In genomic region chr15:74120426-74120825, GRCh38 we compare ENCODE assay signal across 20 cellular contexts. TPM values are rescaled to one million over a fixed set of nuclear protein-coding genes. Genes with fewer than 3 reads are reported as not detected.
DNase-seq lines count a peak whose midpoint lies in the region; ATAC-seq and TF ChIP-seq lines count a peak whose summit lies in the region.
"Had no signal": no experiment of that assay in that cellular context is flagged by ENCODE, and none has a peak within 500 bp of the region (broad histone marks: within the 10 kb centered on the region; RNA-seq: fewer than 3 reads in every experiment).

No MANE protein-coding gene starts in this region.

- H3K27me3 Mint-ChIP-seq in memory B cell = no peaks in the 10 kb centered on the region
- H3K27me3 Mint-ChIP-seq: B cell had no signal

- H3K27me3 ChIP-seq in WERI-Rb-1 (ENCODE audit: insufficient read depth, low read depth, severe bottlenecking) = no peaks in the 10 kb centered on the region
- H3K27me3 ChIP-seq: BLaER1 had no signal

- peak overlapping the region; percentile 7 for H3K27ac Mint-ChIP-seq in memory B cell
- H3K27ac Mint-ChIP-seq: CD4-positive, CD25-positive, alpha-beta regulatory T cell; CD8-positive, alpha-beta T cell; GM23338 had no signal

- H3K4me1 Mint-ChIP-seq in memory B cell = peaks cover 35% of the 10 kb centered on the region
- H3K4me1 Mint-ChIP-seq: CD4-positive, CD25-positive, alpha-beta regulatory T cell had no signal

- no peaks in the 10 kb centered on the region for H3K36me3 Mint-ChIP-seq in memory B cell
- H3K36me3 Mint-ChIP-seq: CD4-positive, CD25-positive, alpha-beta regulatory T cell; CD8-positive, alpha-beta T cell had no signal

- intact Hi-C loops in Right ventricle myocardium inferior (cut with DNase I) = no loop called here

- peak; percentile 38 for DNase-seq in NCI-H82 (lab: John Stamatoyannopoulos, UW)
- no peak for DNase-seq in NCI-H82 treated with DMSO at 0.1 percent for 48 hours (lab: John Stamatoyannopoulos, UW; ENCODE audit: unreplicated experiment)
- peak; percentile 51 for DNase-seq in WERI-Rb-1
- DNase-seq in memory B cell (ENCODE audit: low spot score in 2 of 2) = no peak
- DNase-seq in Right ventricle myocardium inferior (ENCODE audit: missing footprints) = no peak
- no peak for DNase-seq in T-helper 2 cell
- DNase-seq: Caco-2; CD4-positive, CD25-positive, alpha-beta regulatory T cell; CD8-positive, alpha-beta T cell; DMS153; DND-41; HCEC 1CT had no signal

- peaks cover 2% of the 10 kb centered on the region for H3K9me3 Mint-ChIP-seq in memory B cell

- no peak for TF ChIP-seq CTCF in WERI-Rb-1 (IDR thresholded peaks at IDR 0.05; ENCODE audit: low read depth, low read length)

- peak overlapping the region; percentile 58 for H3K27ac ChIP-seq in WERI-Rb-1
- H3K27ac ChIP-seq: 22Rv1, BLaER1, C4-2B had no signal

- H3K9me3 ChIP-seq in WERI-Rb-1 (ENCODE audit: severe bottlenecking) = no peaks in the 10 kb centered on the region
- H3K9me3 ChIP-seq: BLaER1, Caco-2 had no signal

- H3K36me3 ChIP-seq in WERI-Rb-1 = no peaks in the 10 kb centered on the region
- H3K36me3 ChIP-seq: BLaER1 had no signal

- H3K4me3 ChIP-seq in WERI-Rb-1 (ENCODE audit: low read depth, low read length) = no peak overlapping the region
- H3K4me3 ChIP-seq: BLaER1, GM12878, GM23338 had no signal

- ATAC-seq in memory B cell (ENCODE audit: low read depth) (no peak), Right ventricle myocardium inferior (no peak), HG02938 (IDR thresholded peaks at IDR 0.05; ENCODE audit: unreplicated experiment) (no peak), GM18861 (IDR thresholded peaks at IDR 0.05; ENCODE audit: unreplicated experiment) (no peak)
- ATAC-seq: CD8-positive, alpha-beta T cell; GM12878; GM23338 had no signal

- H3K4me3 Mint-ChIP-seq in memory B cell = no peak overlapping the region
- H3K4me3 Mint-ChIP-seq: B cell; CD4-positive, CD25-positive, alpha-beta regulatory T cell; CD8-positive, alpha-beta T cell; GM23338 had no signal

RNA-seq across cellular contexts. Expression of gene ISLR2, which starts 10.0 kb away (rescaled TPM):
- total RNA-seq in Right ventricle myocardium inferior = 1.3 TPM
- total RNA-seq: B cell; Caco-2; CD4-positive, CD25-positive, alpha-beta regulatory T cell; CD8-positive, alpha-beta T cell had no signal

RNA-seq across cellular contexts. Expression of gene GOLGA6A, which starts 38.1 kb away (rescaled TPM):
- total RNA-seq in Right ventricle myocardium inferior = not detected
- total RNA-seq: Caco-2; CD8-positive, alpha-beta T cell; GM12878 had no signal

RNA-seq across cellular contexts. Expression of gene ISLR, which starts 53.1 kb away (rescaled TPM):
- total RNA-seq in Right ventricle myocardium inferior = 13.8 TPM
- total RNA-seq: B cell; Caco-2; CD4-positive, CD25-positive, alpha-beta regulatory T cell; CD8-positive, alpha-beta T cell; GM23338 had no signal

Comparison
In these comparisons a context has a peak if more than half of its experiments do, and no peak if none do; other contexts are left out.
1. DNase-seq: peak in NCI-H82 (single experiment) and WERI-Rb-1 (single experiment); none in NCI-H82 treated with DMSO at 0.1 percent for 48 hours (single experiment), memory B cell (0 of 2), Right ventricle myocardium inferior (single experiment) and T-helper 2 cell (0 of 5).